Comparison of ENCODE assay signal across 1 cellular context in the genomic region with DNA sequence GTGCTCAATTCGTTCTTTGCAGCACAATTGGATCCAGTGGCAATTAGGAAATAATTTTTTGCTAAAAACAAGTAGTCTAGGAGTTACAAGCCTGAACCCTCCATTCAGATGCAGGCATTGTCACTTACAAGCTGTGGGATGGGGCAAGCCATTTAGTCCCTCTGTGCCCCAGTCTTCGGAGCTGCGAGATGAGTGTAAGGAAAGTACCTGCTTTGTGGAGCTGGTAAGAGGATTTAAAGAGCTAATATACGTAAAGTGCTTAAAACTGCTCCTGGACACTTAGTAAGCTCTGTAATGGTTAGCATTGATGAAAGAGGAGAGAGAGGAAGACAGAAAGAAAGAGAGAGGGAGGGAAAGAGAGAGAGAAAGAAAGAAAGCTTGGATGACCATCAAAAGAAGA.
TF ChIP-seq lines count a peak whose summit lies in the region.

No MANE protein-coding gene starts in this region.

TF ChIP-seq in SK-N-SH treated with all-trans-retinoic acid at 6 μM for 48 hours, 23 proteins besides CTCF, POLR2A, EP300 and RAD21 (continued from another document):
- TF ChIP-seq, protein P1, sequence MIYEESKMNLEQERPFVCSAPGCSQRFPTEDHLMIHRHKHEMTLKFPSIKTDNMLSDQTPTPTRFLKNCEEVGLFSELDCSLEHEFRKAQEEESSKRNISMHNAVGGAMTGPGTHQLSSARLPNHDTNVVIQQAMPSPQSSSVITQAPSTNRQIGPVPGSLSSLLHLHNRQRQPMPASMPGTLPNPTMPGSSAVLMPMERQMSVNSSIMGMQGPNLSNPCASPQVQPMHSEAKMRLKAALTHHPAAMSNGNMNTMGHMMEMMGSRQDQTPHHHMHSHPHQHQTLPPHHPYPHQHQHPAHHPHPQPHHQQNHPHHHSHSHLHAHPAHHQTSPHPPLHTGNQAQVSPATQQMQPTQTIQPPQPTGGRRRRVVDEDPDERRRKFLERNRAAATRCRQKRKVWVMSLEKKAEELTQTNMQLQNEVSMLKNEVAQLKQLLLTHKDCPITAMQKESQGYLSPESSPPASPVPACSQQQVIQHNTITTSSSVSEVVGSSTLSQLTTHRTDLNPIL (CRISPR knock-in tag; IDR thresholded peaks at IDR 0.05; ENCODE audit: low read depth) = no peak
- TF ChIP-seq ISL1 (CRISPR knock-in tag; IDR thresholded peaks at IDR 0.05) (no peak), CSRNP3 (CRISPR knock-in tag; IDR thresholded peaks at IDR 0.05) (no peak), ZNF565 (CRISPR knock-in tag; conservative IDR thresholded peaks at IDR 0.05; ENCODE audit: low read depth) (no peak), GLIS3 (CRISPR knock-in tag; IDR thresholded peaks at IDR 0.05) (no peak), BACH2 (CRISPR knock-in tag; IDR thresholded peaks at IDR 0.05; ENCODE audit: borderline replicate concordance) (no peak), SNAI2 (CRISPR knock-in tag; IDR thresholded peaks at IDR 0.05) (no peak), TCF4 (CRISPR knock-in tag; IDR thresholded peaks at IDR 0.05; ENCODE audit: borderline replicate concordance) (no peak), ZC3H10 (CRISPR knock-in tag; IDR thresholded peaks at IDR 0.05) (no peak), ARNTL (CRISPR knock-in tag; IDR thresholded peaks at IDR 0.05; ENCODE audit: borderline replicate concordance, low read depth) (no peak), ZFP3 (CRISPR knock-in tag; IDR thresholded peaks at IDR 0.05) (no peak), ESRRG (CRISPR knock-in tag; IDR thresholded peaks at IDR 0.05) (no peak), TOX (CRISPR knock-in tag; IDR thresholded peaks at IDR 0.05; ENCODE audit: borderline replicate concordance) (no peak), OSR1 (CRISPR knock-in tag; IDR thresholded peaks at IDR 0.05) (no peak), PPARA (CRISPR knock-in tag; IDR thresholded peaks at IDR 0.05; ENCODE audit: borderline replicate concordance) (no peak), CSDC2 (CRISPR knock-in tag; IDR thresholded peaks at IDR 0.05) (no peak), ZNF70 (CRISPR knock-in tag; IDR thresholded peaks at IDR 0.05) (no peak)
- TF ChIP-seq, protein P2, sequence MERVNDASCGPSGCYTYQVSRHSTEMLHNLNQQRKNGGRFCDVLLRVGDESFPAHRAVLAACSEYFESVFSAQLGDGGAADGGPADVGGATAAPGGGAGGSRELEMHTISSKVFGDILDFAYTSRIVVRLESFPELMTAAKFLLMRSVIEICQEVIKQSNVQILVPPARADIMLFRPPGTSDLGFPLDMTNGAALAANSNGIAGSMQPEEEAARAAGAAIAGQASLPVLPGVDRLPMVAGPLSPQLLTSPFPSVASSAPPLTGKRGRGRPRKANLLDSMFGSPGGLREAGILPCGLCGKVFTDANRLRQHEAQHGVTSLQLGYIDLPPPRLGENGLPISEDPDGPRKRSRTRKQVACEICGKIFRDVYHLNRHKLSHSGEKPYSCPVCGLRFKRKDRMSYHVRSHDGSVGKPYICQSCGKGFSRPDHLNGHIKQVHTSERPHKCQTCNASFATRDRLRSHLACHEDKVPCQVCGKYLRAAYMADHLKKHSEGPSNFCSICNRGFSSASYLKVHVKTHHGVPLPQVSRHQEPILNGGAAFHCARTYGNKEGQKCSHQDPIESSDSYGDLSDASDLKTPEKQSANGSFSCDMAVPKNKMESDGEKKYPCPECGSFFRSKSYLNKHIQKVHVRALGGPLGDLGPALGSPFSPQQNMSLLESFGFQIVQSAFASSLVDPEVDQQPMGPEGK (CRISPR knock-in tag; IDR thresholded peaks at IDR 0.05; ENCODE audit: borderline replicate concordance) = no peak
- TF ChIP-seq, protein P3, sequence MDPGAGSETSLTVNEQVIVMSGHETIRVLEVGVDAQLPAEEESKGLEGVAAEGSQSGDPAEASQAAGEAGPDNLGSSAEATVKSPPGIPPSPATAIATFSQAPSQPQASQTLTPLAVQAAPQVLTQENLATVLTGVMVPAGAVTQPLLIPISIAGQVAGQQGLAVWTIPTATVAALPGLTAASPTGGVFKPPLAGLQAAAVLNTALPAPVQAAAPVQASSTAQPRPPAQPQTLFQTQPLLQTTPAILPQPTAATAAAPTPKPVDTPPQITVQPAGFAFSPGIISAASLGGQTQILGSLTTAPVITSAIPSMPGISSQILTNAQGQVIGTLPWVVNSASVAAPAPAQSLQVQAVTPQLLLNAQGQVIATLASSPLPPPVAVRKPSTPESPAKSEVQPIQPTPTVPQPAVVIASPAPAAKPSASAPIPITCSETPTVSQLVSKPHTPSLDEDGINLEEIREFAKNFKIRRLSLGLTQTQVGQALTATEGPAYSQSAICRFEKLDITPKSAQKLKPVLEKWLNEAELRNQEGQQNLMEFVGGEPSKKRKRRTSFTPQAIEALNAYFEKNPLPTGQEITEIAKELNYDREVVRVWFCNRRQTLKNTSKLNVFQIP (CRISPR knock-in tag; IDR thresholded peaks at IDR 0.05; ENCODE audit: borderline replicate concordance, low read depth) = no peak
